30 cellular contexts compared by ENCODE assay signal in the genomic region with DNA sequence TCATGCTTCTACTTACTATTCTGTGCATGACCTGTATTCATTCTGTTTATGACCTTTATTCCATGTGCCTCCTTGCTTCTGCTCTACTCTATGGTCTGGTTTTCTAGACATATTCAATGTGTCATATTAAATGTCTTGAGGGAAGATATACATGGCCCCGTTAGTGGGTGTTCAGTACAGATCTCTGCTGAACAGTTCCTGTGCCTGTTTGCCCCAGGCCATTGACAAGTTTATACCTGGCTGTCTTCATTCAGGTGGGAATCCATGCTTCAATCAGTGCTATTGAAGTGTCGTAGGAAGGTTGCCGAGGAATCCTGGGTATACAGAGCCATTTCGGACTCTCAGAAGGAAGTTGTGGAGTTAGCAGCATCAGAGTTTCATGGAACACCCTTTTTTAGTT.
"Had no signal": no experiment of that assay in that cellular context is flagged by ENCODE, and none has a peak within 500 bp of the region (broad histone marks: within the 10 kb centered on the region; RNA-seq: fewer than 3 reads in every experiment).

No MANE protein-coding gene starts in this region.

- H3K9me2 ChIP-seq: SK-N-SH had no signal

- H3K27me3 ChIP-seq: brain microvascular endothelial cell, cardiac muscle cell, SJSA1 had no signal

- ATAC-seq: activated CD8-positive, alpha-beta T cell treated with anti-CD3 and anti-CD28 coated beads for 36 hours; activated T-cell treated with anti-CD3 and anti-CD28 coated beads, Interleukin-2, amount 50 U/mL, for 72 hours; activated T-helper 17 cell treated with anti-CD3 and anti-CD28 coated beads, Interleukin-2, amount 50 U/mL, for 72 hours; Panc1 had no signal

- H3K4me2 ChIP-seq: KMS-11, SK-N-SH had no signal

- DNase-seq: activated CD4-positive, alpha-beta T cell treated with anti-CD3 and anti-CD28 coated beads, Interleukin-2, amount 10 ng/mL, durations not matched to agents 24 days and 14 days; activated CD4-positive, alpha-beta T cell treated with anti-CD3 and anti-CD28 coated beads, Interleukin-2, amount 50 U/mL, for 4 hours; activated CD8-positive, alpha-beta T cell treated with anti-CD3 and anti-CD28 coated beads for 36 hours; activated effector memory CD4-positive, alpha-beta T cell treated with anti-CD3 and anti-CD28 coated beads, Interleukin-2, amount 50 U/mL, for 16 hours; activated naive CD4-positive, alpha-beta T cell; activated naive CD4-positive, alpha-beta T cell treated with anti-CD3 and anti-CD28 coated beads, Interleukin-2, amount 50 U/mL, for 16 hours; activated naive CD8-positive, alpha-beta T cell treated with anti-CD3 and anti-CD28 coated beads for 36 hours; activated T-cell treated with anti-CD3 and anti-CD28 coated beads, Interleukin-2, amount 50 U/mL, for 1 hour; activated T-cell treated with anti-CD3 and anti-CD28 coated beads, Interleukin-2, amount 50 U/mL, for 72 hours; amniotic stem cell; aorta; brain microvascular endothelial cell; NCI-H1105; NCI-H1417 treated with DMSO at 0.1 percent for 48 hours; NCI-H187 treated with DMSO at 0.1 percent for 48 hours; NCI-H2081; NCI-H2171 treated with DMSO at 0.1 percent for 48 hours; NCI-H226; NCI-H446 treated with DMSO at 0.1 percent for 48 hours; NCI-H524; SHP77 treated with DMSO at 0.1 percent for 48 hours; SK-N-SH had no signal

- H3K9ac ChIP-seq: KMS-11, SK-N-SH had no signal

- H3K4me3 ChIP-seq: cardiac muscle cell, SJSA1 had no signal

- H3K36me3 Mint-ChIP-seq: activated naive CD8-positive, alpha-beta T cell treated with anti-CD3 and anti-CD28 coated beads for 36 hours had no signal

- H3K4me1 Mint-ChIP-seq: activated naive CD8-positive, alpha-beta T cell treated with anti-CD3 and anti-CD28 coated beads for 36 hours; activated T-helper 17 cell treated with anti-CD3 and anti-CD28 coated beads, Interleukin-2, amount 50 U/mL, for 72 hours; central memory CD8-positive, alpha-beta T cell had no signal

- H3K27ac Mint-ChIP-seq: activated CD4-positive, alpha-beta T cell treated with anti-CD3 and anti-CD28 coated beads, Interleukin-2, amount 10 ng/mL, durations not matched to agents 24 days and 14 days; activated CD8-positive, alpha-beta T cell treated with anti-CD3 and anti-CD28 coated beads for 36 hours; activated naive CD8-positive, alpha-beta T cell treated with anti-CD3 and anti-CD28 coated beads for 36 hours; activated T-cell treated with anti-CD3 and anti-CD28 coated beads, Interleukin-2, amount 50 U/mL, for 72 hours; activated T-helper 17 cell treated with anti-CD3 and anti-CD28 coated beads, Interleukin-2, amount 50 U/mL, for 72 hours; T-helper 1 cell treated with Interleukin-12 subunit alpha and Interleukin-12 subunit beta and Interleukin-4 antibody, amounts not matched to agents 30 μg/mL and 1 μg/mL, for 36 hours; T-helper 2 cell treated with Interferon-gamma antibody and Interleukin-4, amounts not matched to agents 5 μg/mL and 100 μg/mL, for 36 hours had no signal

- H3K9me3 Mint-ChIP-seq: activated CD4-positive, alpha-beta T cell treated with anti-CD3 and anti-CD28 coated beads, Interleukin-2, amount 10 ng/mL, durations not matched to agents 24 days and 14 days; activated CD8-positive, alpha-beta T cell treated with anti-CD3 and anti-CD28 coated beads for 36 hours; activated naive CD8-positive, alpha-beta T cell treated with anti-CD3 and anti-CD28 coated beads for 36 hours; activated T-cell treated with anti-CD3 and anti-CD28 coated beads, Interleukin-2, amount 50 U/mL, for 72 hours; activated T-helper 17 cell treated with anti-CD3 and anti-CD28 coated beads, Interleukin-2, amount 50 U/mL, for 72 hours; central memory CD8-positive, alpha-beta T cell; T-helper 1 cell treated with Interleukin-12 subunit alpha and Interleukin-12 subunit beta and Interleukin-4 antibody, amounts not matched to agents 30 μg/mL and 1 μg/mL, for 36 hours; T-helper 2 cell treated with Interferon-gamma antibody and Interleukin-4, amounts not matched to agents 5 μg/mL and 100 μg/mL, for 36 hours had no signal

- H3K27ac ChIP-seq: brain microvascular endothelial cell, cardiac muscle cell, KMS-11, SJSA1 had no signal

- H3K36me3 ChIP-seq: brain microvascular endothelial cell, cardiac muscle cell, SJSA1 had no signal

- H3K9me3 ChIP-seq: SJSA1, SK-N-SH had no signal

- H3K4me3 Mint-ChIP-seq: activated CD4-positive, alpha-beta T cell treated with anti-CD3 and anti-CD28 coated beads, Interleukin-2, amount 10 ng/mL, durations not matched to agents 24 days and 14 days; activated CD8-positive, alpha-beta T cell treated with anti-CD3 and anti-CD28 coated beads for 36 hours; activated naive CD8-positive, alpha-beta T cell treated with anti-CD3 and anti-CD28 coated beads for 36 hours; activated T-cell treated with anti-CD3 and anti-CD28 coated beads, Interleukin-2, amount 50 U/mL, for 72 hours; activated T-helper 17 cell treated with anti-CD3 and anti-CD28 coated beads, Interleukin-2, amount 50 U/mL, for 72 hours; central memory CD8-positive, alpha-beta T cell; T-helper 1 cell treated with Interleukin-12 subunit alpha and Interleukin-12 subunit beta and Interleukin-4 antibody, amounts not matched to agents 30 μg/mL and 1 μg/mL, for 36 hours; T-helper 2 cell treated with Interferon-gamma antibody and Interleukin-4, amounts not matched to agents 5 μg/mL and 100 μg/mL, for 36 hours had no signal
